In the genomic region with DNA sequence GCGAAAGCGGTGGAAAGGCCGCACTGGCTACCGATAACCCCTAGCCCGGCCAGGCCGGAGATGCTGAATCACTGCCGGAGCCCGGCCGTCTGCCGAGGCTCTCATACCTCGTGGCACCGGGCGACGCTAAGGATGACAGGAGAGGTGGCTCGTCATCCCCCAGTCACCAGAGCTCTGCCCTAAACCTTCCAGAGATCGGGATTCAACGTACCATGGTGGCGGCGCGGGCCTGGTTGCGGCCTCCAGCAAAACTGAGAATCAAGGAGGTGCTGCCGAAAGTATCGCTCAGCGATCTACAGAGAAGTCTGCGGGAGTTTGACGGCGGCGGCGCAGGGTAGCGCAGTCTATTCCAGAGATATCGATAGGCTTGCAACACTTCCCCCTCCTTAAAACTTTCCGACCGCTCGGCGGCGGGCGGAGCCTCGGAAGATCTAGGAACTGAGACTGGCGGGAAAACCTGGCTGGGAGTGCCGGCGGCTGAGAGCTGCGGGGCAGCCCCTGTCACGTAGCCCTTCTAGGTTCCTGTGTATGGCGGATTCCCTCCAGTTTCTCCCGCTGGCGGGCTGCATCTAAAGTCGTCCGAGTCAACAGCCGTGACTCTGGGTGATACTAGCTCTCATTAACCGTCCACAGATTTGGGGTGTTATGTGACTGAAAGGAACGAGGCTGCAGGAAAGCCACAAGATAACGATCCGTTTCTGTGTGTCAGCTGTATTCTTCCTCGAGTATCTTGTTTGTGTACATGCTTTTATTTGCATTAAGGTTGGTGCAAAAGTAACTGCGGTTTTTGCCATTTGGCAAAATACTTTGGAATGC, we compare ENCODE assay signal across 8 cellular contexts.
A peak's percentile ranks its signal among the peaks of the same experiment; 100 is the strongest.
DNase-seq lines count a peak whose midpoint lies in the region; ATAC-seq, FAIRE-seq and TF ChIP-seq lines count a peak whose summit lies in the region.

Gene PSMA1 (minus strand): TSS at position 301 of the 816 bp plus-strand sequence. CDS start 87 bp downstream, at position 214.

- ATAC-seq in GM19023 (IDR thresholded peaks at IDR 0.05; ENCODE audit: unreplicated experiment) (peak; percentile 95), HG03280 (IDR thresholded peaks at IDR 0.05; ENCODE audit: unreplicated experiment) (peak; percentile 94)

- H3K4me3 ChIP-seq in AG09309 (ENCODE audit: control insufficient read depth, low read depth, low read length): peak within 1 kb of the TSS; percentile 76

- FAIRE-seq in islet of Langerhans (lab: Jason Lieb, UNC): peak; percentile 38

- DNase-seq in AG09309 (ENCODE audit: low read depth) (peak; percentile 80), NCI-H345 treated with DMSO at 0.1 percent for 48 hours (lab: John Stamatoyannopoulos, UW; ENCODE audit: unreplicated experiment) (peak; percentile 95)
- DNase-seq in activated CD4-positive, CD25-positive, alpha-beta regulatory T cell (lab: John Stamatoyannopoulos, UW): peak; percentile 69 to 79 (median 77)
- peak; percentile 91 for DNase-seq in central memory CD4-positive, alpha-beta T cell
- DNase-seq in stimulated activated CD4-positive, alpha-beta T cell treated with anti-CD3 and anti-CD28 coated beads, Interleukin-12 subunit alpha, Interleukin-12 subunit beta, amount 100 ng/mL, for 4 hours: peak; percentile 89

- TF ChIP-seq CTCF in AG09309 (IDR thresholded peaks at IDR 0.05; ENCODE audit: control insufficient read depth, insufficient read depth, low read depth, low read length, missing control alignments): no peak

Comparison
In these comparisons a context has a peak if more than half of its experiments do, and no peak if none do; other contexts are left out.
1. Peak in every context shown above with its lines: DNase-seq, ATAC-seq and H3K4me3 ChIP-seq.